1 cellular context compared by ENCODE assay signal in the genomic region with DNA sequence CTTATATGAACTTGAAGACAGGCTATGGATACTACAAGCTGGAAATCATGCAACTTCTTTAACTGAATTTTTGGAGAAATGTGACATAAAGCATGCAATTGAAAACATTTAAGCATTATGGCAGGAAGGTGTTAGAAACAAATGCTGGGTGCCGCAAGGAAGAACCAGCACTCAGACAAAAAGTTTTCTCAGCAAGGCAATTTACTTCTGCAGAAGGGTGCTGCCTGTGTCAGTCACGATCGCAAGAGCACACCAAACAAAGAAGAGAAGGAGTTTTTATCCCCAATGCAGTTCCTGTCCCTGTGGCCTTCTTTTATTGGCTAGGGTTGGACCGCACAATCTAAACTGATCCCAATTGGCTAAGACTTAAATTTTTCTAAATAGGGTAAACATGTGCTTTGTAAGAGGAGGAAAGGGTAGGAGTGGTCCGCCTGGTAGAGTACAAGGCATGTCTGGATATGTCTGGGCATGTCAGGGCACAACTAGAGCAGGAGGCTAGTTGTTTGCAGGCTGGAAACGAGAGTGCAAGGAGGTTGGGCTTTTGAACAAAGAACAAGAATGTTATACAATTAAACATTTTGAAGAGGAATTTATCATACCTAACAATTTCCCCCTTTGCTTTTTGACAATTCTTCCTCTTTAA.
TF ChIP-seq lines count a peak whose summit lies in the region.

No MANE protein-coding gene starts in this region.

TF ChIP-seq in IMR-90, 13 proteins besides CTCF, POLR2A, EP300 and RAD21:
- TF ChIP-seq, protein P1, sequence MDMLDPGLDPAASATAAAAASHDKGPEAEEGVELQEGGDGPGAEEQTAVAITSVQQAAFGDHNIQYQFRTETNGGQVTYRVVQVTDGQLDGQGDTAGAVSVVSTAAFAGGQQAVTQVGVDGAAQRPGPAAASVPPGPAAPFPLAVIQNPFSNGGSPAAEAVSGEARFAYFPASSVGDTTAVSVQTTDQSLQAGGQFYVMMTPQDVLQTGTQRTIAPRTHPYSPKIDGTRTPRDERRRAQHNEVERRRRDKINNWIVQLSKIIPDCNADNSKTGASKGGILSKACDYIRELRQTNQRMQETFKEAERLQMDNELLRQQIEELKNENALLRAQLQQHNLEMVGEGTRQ (IDR thresholded peaks at IDR 0.05; ENCODE audit: low read depth, low read length), result no peak
- TF ChIP-seq MAZ (IDR thresholded peaks at IDR 0.05; ENCODE audit: borderline replicate concordance, low read depth, low read length) (no peak), CHD1 (IDR thresholded peaks at IDR 0.05; ENCODE audit: low read depth, low read length) (no peak), SMC3 (IDR thresholded peaks at IDR 0.05; ENCODE audit: low read depth, low read length) (no peak), RFX5 (IDR thresholded peaks at IDR 0.05; ENCODE audit: low read depth, low read length) (no peak), MAFK (IDR thresholded peaks at IDR 0.05; ENCODE audit: low read depth, low read length) (no peak), FOS (IDR thresholded peaks at IDR 0.05; ENCODE audit: low read depth, low read length) (no peak), NFE2L2 (IDR thresholded peaks at IDR 0.05; ENCODE audit: low read depth, low read length) (no peak), CEBPB (IDR thresholded peaks at IDR 0.05; ENCODE audit: low read depth, low read length) (no peak), BHLHE40 (IDR thresholded peaks at IDR 0.05; ENCODE audit: low read depth, low read length) (no peak), MXI1 (IDR thresholded peaks at IDR 0.05; ENCODE audit: borderline replicate concordance, low read depth, low read length) (no peak), RCOR1 (IDR thresholded peaks at IDR 0.05; ENCODE audit: insufficient replicate concordance, low read length) (no peak)
- TF ChIP-seq, protein P2, sequence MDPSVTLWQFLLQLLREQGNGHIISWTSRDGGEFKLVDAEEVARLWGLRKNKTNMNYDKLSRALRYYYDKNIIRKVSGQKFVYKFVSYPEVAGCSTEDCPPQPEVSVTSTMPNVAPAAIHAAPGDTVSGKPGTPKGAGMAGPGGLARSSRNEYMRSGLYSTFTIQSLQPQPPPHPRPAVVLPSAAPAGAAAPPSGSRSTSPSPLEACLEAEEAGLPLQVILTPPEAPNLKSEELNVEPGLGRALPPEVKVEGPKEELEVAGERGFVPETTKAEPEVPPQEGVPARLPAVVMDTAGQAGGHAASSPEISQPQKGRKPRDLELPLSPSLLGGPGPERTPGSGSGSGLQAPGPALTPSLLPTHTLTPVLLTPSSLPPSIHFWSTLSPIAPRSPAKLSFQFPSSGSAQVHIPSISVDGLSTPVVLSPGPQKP (IDR thresholded peaks at IDR 0.05; ENCODE audit: borderline replicate concordance, low read depth, low read length), result no peak
